16 cellular contexts compared by ENCODE assay signal in the genomic region with DNA sequence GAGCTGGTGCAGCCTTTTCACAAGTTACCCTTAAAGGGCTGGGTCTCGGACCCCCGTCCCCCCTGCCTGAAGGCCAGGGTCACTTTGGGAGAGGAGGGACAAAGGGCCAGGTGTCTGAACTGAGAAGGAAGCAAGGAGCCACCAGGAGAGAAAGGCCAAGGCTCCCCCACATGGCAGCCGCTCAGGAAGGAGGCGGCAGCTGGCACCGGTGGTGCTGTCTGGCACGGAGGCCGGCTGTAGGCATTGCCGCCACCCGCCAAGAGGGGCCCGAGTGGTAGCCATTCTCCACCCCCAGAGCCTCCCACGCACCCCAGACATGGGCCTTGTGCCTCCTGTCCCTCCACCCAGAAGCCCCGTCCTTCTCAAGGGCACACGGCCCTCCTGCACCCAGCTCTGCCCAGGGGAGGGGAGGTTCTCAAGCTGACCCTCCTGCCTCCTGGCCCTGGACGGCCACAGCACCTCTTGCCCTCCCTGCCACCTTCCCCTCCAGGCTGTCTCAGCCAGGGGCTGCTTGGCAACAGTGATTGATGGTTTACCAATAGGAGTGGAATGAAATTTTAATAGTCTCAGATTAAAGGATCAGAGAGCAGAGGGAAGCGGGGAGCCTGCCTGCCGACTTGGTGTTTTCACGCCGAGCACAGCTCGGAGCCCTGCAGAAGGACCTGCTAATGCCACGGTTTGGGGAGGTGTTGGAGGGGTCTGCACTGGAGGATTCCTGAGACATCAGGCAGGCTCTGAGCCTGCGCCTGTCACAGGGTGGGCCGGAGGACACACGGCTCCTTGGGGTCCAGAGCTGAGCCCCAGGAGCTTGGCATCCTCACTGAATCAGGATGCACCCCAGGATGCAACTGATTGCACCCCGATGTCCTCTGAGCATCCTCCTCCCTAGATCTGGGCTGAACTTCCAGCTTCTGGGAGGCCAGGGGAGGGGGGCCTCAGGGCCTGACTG.
"Had no signal": no experiment of that assay in that cellular context is flagged by ENCODE, and none has a peak within 500 bp of the region (broad histone marks: within the 10 kb centered on the region; RNA-seq: fewer than 3 reads in every experiment).

No MANE protein-coding gene starts in this region.

- H3K27ac ChIP-seq: foreskin keratinocyte, neutrophil had no signal

- ATAC-seq: activated CD8-positive, alpha-beta T cell treated with anti-CD3 and anti-CD28 coated beads, Interleukin-2, amount 10 ng/mL, durations not matched to agents 7 days and 5 days; activated T-cell treated with anti-CD3 and anti-CD28 coated beads, Interleukin-2, amount 50 U/mL, for 72 hours; foreskin keratinocyte; left colon; stimulated activated memory B cell treated with anti-CD40 and anti-IgM and Interleukin-4, amounts not matched to agents 10 μg/mL and 1 μg/mL and 100 μg/mL, for 72 hours had no signal

- H3K4me1 ChIP-seq: foreskin keratinocyte had no signal

- DNase-seq: activated B cell treated with CpG ODN at 0.5 μM for 24 hours; activated CD4-positive, alpha-beta T cell treated with anti-CD3 and anti-CD28 coated beads for 48 hours; activated CD8-positive, alpha-beta memory T cell treated with anti-CD3 and anti-CD28 coated beads, Interleukin-2, amount 50 U/mL, for 4 hours; activated CD8-positive, alpha-beta T cell treated with anti-CD3 and anti-CD28 coated beads, Interleukin-2, amount 10 ng/mL, durations not matched to agents 7 days and 5 days; activated naive CD4-positive, alpha-beta T cell; activated naive CD8-positive, alpha-beta T cell treated with anti-CD3 and anti-CD28 coated beads, Interleukin-2, amount 10 ng/mL, durations not matched to agents 7 days and 5 days; activated T-cell treated with anti-CD3 and anti-CD28 coated beads, Interleukin-2, amount 50 U/mL, for 72 hours; effector memory CD4-positive, alpha-beta T cell; foreskin keratinocyte; left colon; mammary epithelial cell; naive B cell; retina; stimulated activated CD4-positive, alpha-beta T cell treated with anti-CD3 and anti-CD28 coated beads, Interleukin-2, amount 100 ng/mL, for 48 hours had no signal

- H3K9me3 ChIP-seq: neutrophil had no signal

- H3K36me3 ChIP-seq: neutrophil had no signal
